ENCODE assay signal across 13 cellular contexts in genomic region chr1:85623061-85623471, GRCh38. TPM values are rescaled to one million over a fixed set of nuclear protein-coding genes. Genes with fewer than 3 reads are reported as not detected.
DNase-seq lines count a peak whose midpoint lies in the region.
"Had no signal": no experiment of that assay in that cellular context is flagged by ENCODE, and none has a peak within 500 bp of the region (broad histone marks: within the 10 kb centered on the region; RNA-seq: fewer than 3 reads in every experiment).

No MANE protein-coding gene starts in this region.

- no peaks in the 10 kb centered on the region for H3K27me3 Mint-ChIP-seq in activated CD4-positive, alpha-beta T cell treated with anti-CD3 and anti-CD28 coated beads, Interleukin-2, amount 10 ng/mL, durations not matched to agents 7 days and 5 days
- H3K27me3 Mint-ChIP-seq: central memory CD8-positive, alpha-beta T cell had no signal

- POLR2A ChIA-PET in activated CD4-positive, alpha-beta T cell treated with anti-CD3 and anti-CD28 coated beads, Interleukin-2, amount 10 ng/mL, durations not matched to agents 7 days and 5 days (lab: Charles Lee) = no interaction called here

- no peaks in the 10 kb centered on the region for H3K9me3 ChIP-seq in effector memory CD4-positive, alpha-beta T cell (ENCODE audit: control insufficient read depth, low read length)

- CTCF ChIA-PET in activated CD4-positive, alpha-beta T cell treated with anti-CD3 and anti-CD28 coated beads, Interleukin-2, amount 10 ng/mL, durations not matched to agents 7 days and 5 days (lab: Charles Lee) = no interaction called here

- H3K4me1 Mint-ChIP-seq in activated CD4-positive, alpha-beta T cell treated with anti-CD3 and anti-CD28 coated beads, Interleukin-2, amount 10 ng/mL, durations not matched to agents 7 days and 5 days = peaks cover 10% of the 10 kb centered on the region
- H3K4me1 Mint-ChIP-seq: central memory CD8-positive, alpha-beta T cell had no signal

- no peak overlapping the region for H3K4me3 ChIP-seq in skeletal muscle cell (ENCODE audit: low read depth, low read length)
- no peak overlapping the region for H3K4me3 ChIP-seq in effector memory CD4-positive, alpha-beta T cell (ENCODE audit: insufficient read depth, low read depth, low read length, poor library complexity, severe bottlenecking)
- H3K4me3 ChIP-seq: A549, gastroesophageal sphincter had no signal

- H3K27ac ChIP-seq in effector memory CD4-positive, alpha-beta T cell (ENCODE audit: insufficient read depth, low read length, poor library complexity, severe bottlenecking) = no peak overlapping the region
- H3K27ac ChIP-seq: A549, gastroesophageal sphincter, VCaP had no signal

- H3K9me3 Mint-ChIP-seq in activated CD4-positive, alpha-beta T cell treated with anti-CD3 and anti-CD28 coated beads, Interleukin-2, amount 10 ng/mL, durations not matched to agents 7 days and 5 days = peaks cover 33% of the 10 kb centered on the region

- peak overlapping the region; percentile 39 for H3K27ac Mint-ChIP-seq in activated CD4-positive, alpha-beta T cell treated with anti-CD3 and anti-CD28 coated beads, Interleukin-2, amount 10 ng/mL, durations not matched to agents 7 days and 5 days

- H3K4me3 Mint-ChIP-seq in activated CD4-positive, alpha-beta T cell treated with anti-CD3 and anti-CD28 coated beads, Interleukin-2, amount 10 ng/mL, durations not matched to agents 7 days and 5 days = no peak overlapping the region
- H3K4me3 Mint-ChIP-seq: central memory CD8-positive, alpha-beta T cell had no signal

- H3K36me3 Mint-ChIP-seq in activated CD4-positive, alpha-beta T cell treated with anti-CD3 and anti-CD28 coated beads, Interleukin-2, amount 10 ng/mL, durations not matched to agents 7 days and 5 days (ENCODE audit: low read depth) = peaks cover 34% of the 10 kb centered on the region

- H3K36me3 ChIP-seq in effector memory CD4-positive, alpha-beta T cell (ENCODE audit: control insufficient read depth, insufficient read depth, low read length) = no peaks in the 10 kb centered on the region

- H3K4me1 ChIP-seq in effector memory CD4-positive, alpha-beta T cell (ENCODE audit: control insufficient read depth, insufficient read depth, low read length, poor library complexity, severe bottlenecking) = no peaks in the 10 kb centered on the region

- H3K27me3 ChIP-seq in effector memory CD4-positive, alpha-beta T cell (replicated peaks; ENCODE audit: control insufficient read depth, insufficient read depth, low read length, poor library complexity, severe bottlenecking) = no peaks in the 10 kb centered on the region
- H3K27me3 ChIP-seq: gastroesophageal sphincter had no signal

- DNase-seq in activated CD4-positive, alpha-beta T cell treated with anti-CD3 and anti-CD28 coated beads, Interleukin-2, amount 10 ng/mL, durations not matched to agents 7 days and 5 days = no peak
- no peak for DNase-seq in activated CD4-positive, alpha-beta T cell treated with anti-CD3 and anti-CD28 coated beads, Interleukin-2, amount 50 U/mL, for 1 hour
- peak; percentile 32 for DNase-seq in RKO (ENCODE audit: low spot score)
- peak; percentile 81 for DNase-seq in dedifferentiated amniotic fluid mesenchymal stem cell (ENCODE audit: extremely low spot score)
- peak; percentile 57 for DNase-seq in skeletal muscle cell (ENCODE audit: low read depth)
- no peak for DNase-seq in NCI-H1105 (lab: John Stamatoyannopoulos, UW)
- no peak for DNase-seq in effector memory CD4-positive, alpha-beta T cell
- DNase-seq in COLO668 (lab: John Stamatoyannopoulos, UW; ENCODE audit: unreplicated experiment) = no peak
- DNase-seq: activated T-cell treated with anti-CD3 and anti-CD28 coated beads, Interleukin-2, amount 50 U/mL, for 48 hours had no signal

RNA-seq across cellular contexts. Expression of gene CCN1, which starts 42.5 kb away (rescaled TPM):
- total RNA-seq in activated CD4-positive, alpha-beta T cell treated with anti-CD3 and anti-CD28 coated beads, Interleukin-2, amount 10 ng/mL, durations not matched to agents 7 days and 5 days = not detected

Comparison
In these comparisons a context has a peak if more than half of its experiments do, and no peak if none do; other contexts are left out.
1. DNase-seq: peak in RKO (single experiment), dedifferentiated amniotic fluid mesenchymal stem cell (single experiment) and skeletal muscle cell (single experiment); none in activated CD4-positive, alpha-beta T cell treated with anti-CD3 and anti-CD28 coated beads, Interleukin-2, amount 10 ng/mL, durations not matched to agents 7 days and 5 days (single experiment), activated CD4-positive, alpha-beta T cell treated with anti-CD3 and anti-CD28 coated beads, Interleukin-2, amount 50 U/mL, for 1 hour (single experiment), NCI-H1105 (single experiment), effector memory CD4-positive, alpha-beta T cell (0 of 3) and COLO668 (single experiment).